Comparison of ENCODE assay signal across 21 cellular contexts in genomic region chr3:10596746-10597448, GRCh38.
DNase-seq lines count a peak whose midpoint lies in the region; FAIRE-seq and TF ChIP-seq lines count a peak whose summit lies in the region.
"Had no signal": no experiment of that assay in that cellular context is flagged by ENCODE, and none has a peak within 500 bp of the region (broad histone marks: within the 10 kb centered on the region; RNA-seq: fewer than 3 reads in every experiment).

No MANE protein-coding gene starts in this region.

- H3K4me3 Mint-ChIP-seq in MCF 10A (ENCODE audit: unreplicated experiment) = no peak overlapping the region

- BruUV-seq in MCF 10A (replicated peaks; lab: Mats Ljungman, UMichigan) = no TSS peak

- DNase-seq in DMS79 treated with DMSO at 0.1 percent for 48 hours (lab: John Stamatoyannopoulos, UW) (peak; percentile 69), DMS79 (lab: John Stamatoyannopoulos, UW) (no peak), bronchial epithelial cell (ENCODE audit: low read depth) (no peak), urothelium cell line (ENCODE audit: low spot score) (no peak), NOMO-1 (lab: John Stamatoyannopoulos, UW; ENCODE audit: unreplicated experiment in 2 of 2) (no peak), MCF 10A (ENCODE audit: unreplicated experiment) (no peak), HUDEP-2 (lab: John Stamatoyannopoulos, UW; ENCODE audit: unreplicated experiment in 76 of 76) (no peak)
- DNase-seq: AML-193, DND-41, GM23248, NCI-H1048, NCI-H1436, NCI-H1930, NCI-H774, OCI-M1, Right ventricle myocardium superior had no signal

- H3K36me3 ChIP-seq in bronchial epithelial cell (ENCODE audit: control insufficient read depth, insufficient read depth, low read length) = no peaks in the 10 kb centered on the region
- H3K36me3 ChIP-seq in neural cell (ENCODE audit: insufficient read depth, low read length) = no peaks in the 10 kb centered on the region

- no peaks in the 10 kb centered on the region for H3K9me3 ChIP-seq in neural cell (ENCODE audit: low read length)

- H3K4me2 ChIP-seq in neural cell (ENCODE audit: low read length) = no peak overlapping the region

- H4K20me1 ChIP-seq in neural cell (ENCODE audit: insufficient read depth) = no peaks in the 10 kb centered on the region

- H3K9me2 ChIP-seq in neural cell (ENCODE audit: insufficient read depth, low read length) = no peaks in the 10 kb centered on the region

- POLR2A ChIA-PET in MCF 10A (lab: Yijun Ruan, JAX) = no interaction called here

- no peaks in the 10 kb centered on the region for H3F3A ChIP-seq in neural cell (ENCODE audit: insufficient read depth, low read length, poor library complexity, severe bottlenecking)

- no peak overlapping the region for H2AFZ ChIP-seq in neural cell (ENCODE audit: low read depth, low read length)
- H2AFZ ChIP-seq: GM23248 had no signal

- H3K9ac ChIP-seq in neural cell (ENCODE audit: low read length) = peak overlapping the region; percentile 6
- H3K9ac ChIP-seq: GM23248 had no signal

- no peaks in the 10 kb centered on the region for H3K36me3 Mint-ChIP-seq in MCF 10A (ENCODE audit: insufficient read depth, unreplicated experiment)

- no peaks in the 10 kb centered on the region for H3K4me1 Mint-ChIP-seq in MCF 10A (ENCODE audit: insufficient read depth, unreplicated experiment)

- H3K27me3 ChIP-seq in bronchial epithelial cell (ENCODE audit: control insufficient read depth, insufficient read depth, low read length) (no peaks in the 10 kb centered on the region), neural cell (ENCODE audit: insufficient read depth, low read depth, low read length) (no peaks in the 10 kb centered on the region)

- TF ChIP-seq CTCF in bronchial epithelial cell (IDR thresholded peaks at IDR 0.05; ENCODE audit: insufficient read depth, low read length, severe bottlenecking) (no peak), neural cell (IDR thresholded peaks at IDR 0.05; ENCODE audit: poor library complexity, severe bottlenecking) (no peak), MCF 10A (IDR thresholded peaks at IDR 0.05; ENCODE audit: unreplicated experiment) (no peak)

- no peak for TF ChIP-seq RAD21 in neural cell (conservative IDR thresholded peaks at IDR 0.05)

- H3K4me3 ChIP-seq in bronchial epithelial cell (ENCODE audit: low read depth, low read length) (no peak overlapping the region), neural cell (ENCODE audit: low read length) (no peak overlapping the region)
- H3K4me3 ChIP-seq: GM23248 had no signal

- intact Hi-C loops in MCF 10A (cut with micrococcal nuclease) = no loop called here

- H3K79me2 ChIP-seq in neural cell (replicated peaks; ENCODE audit: insufficient read depth, low read length) = no peaks in the 10 kb centered on the region

- TF ChIP-seq EP300 in neural cell (conservative IDR thresholded peaks at IDR 0.05; ENCODE audit: poor library complexity, severe bottlenecking) = no peak

- peak overlapping the region; percentile 35 for H3K27ac ChIP-seq in neural cell (ENCODE audit: low read length)
- H3K27ac ChIP-seq: 22Rv1, C4-2B, GM23248 had no signal

- no peaks in the 10 kb centered on the region for H3K9me3 Mint-ChIP-seq in MCF 10A (ENCODE audit: unreplicated experiment)

- CTCF ChIA-PET in MCF 10A (lab: Yijun Ruan, JAX) = interaction anchor here (0.6 to 0.7 kb wide), 2 partner anchors 140 to 316 kb away, joined by 3 read pairs; no protein-coding TSS in a partner anchor

- peaks cover 41% of the 10 kb centered on the region for H3K27me3 Mint-ChIP-seq in MCF 10A (ENCODE audit: insufficient read depth, unreplicated experiment)

- H3K27ac Mint-ChIP-seq in MCF 10A (ENCODE audit: low read depth, unreplicated experiment) = no peak overlapping the region

- peak; percentile 28 for FAIRE-seq in bronchial epithelial cell (lab: Jason Lieb, UNC)
- peak; percentile 97 for FAIRE-seq in urothelium cell line (lab: Jason Lieb, UNC)
- FAIRE-seq: D721Med, GM19239 had no signal

TF ChIP-seq in neural cell, 6 proteins besides CTCF, POLR2A, EP300 and RAD21:
- TF ChIP-seq EZH2 (IDR thresholded peaks at IDR 0.05; ENCODE audit: borderline replicate concordance, insufficient read depth, low read length, poor library complexity, severe bottlenecking) = no peak
- peak; percentile 26 for TF ChIP-seq POLR2AphosphoS5 (IDR thresholded peaks at IDR 0.05)
- peak; percentile 21 for TF ChIP-seq SMC3 (conservative IDR thresholded peaks at IDR 0.05; ENCODE audit: poor library complexity)
